25 cellular contexts compared by ENCODE assay signal in genomic region chr18:73218293-73218692, GRCh38.
"Had no signal": no experiment of that assay in that cellular context is flagged by ENCODE, and none has a peak within 500 bp of the region (broad histone marks: within the 10 kb centered on the region; RNA-seq: fewer than 3 reads in every experiment).

No MANE protein-coding gene starts in this region.

- H3K27me3 ChIP-seq: colonic mucosa, dorsolateral prefrontal cortex, esophagus muscularis mucosa, esophagus squamous epithelium, foreskin keratinocyte, gastrocnemius medialis, gastroesophageal sphincter, heart left ventricle, heart right ventricle had no signal

- DNase-seq: colonic mucosa; cortex of kidney; dermis blood vessel endothelial cell; dorsolateral prefrontal cortex; effector CD4-positive, alpha-beta T cell; effector CD8-positive, alpha-beta T cell; effector memory CD4-positive, alpha-beta T cell; effector memory CD8-positive, alpha-beta T cell; endodermal cell; erythroblast; esophagus squamous epithelium; foreskin fibroblast; foreskin keratinocyte; foreskin melanocyte; gastrocnemius medialis; glutamatergic neuron; head of caudate nucleus; heart left ventricle; heart right ventricle had no signal

- ATAC-seq: effector memory CD8-positive, alpha-beta T cell; esophagus mucosa; foreskin keratinocyte; gastrocnemius medialis; gastroesophageal sphincter; heart left ventricle; heart right ventricle had no signal

- H3K36me3 ChIP-seq: colonic mucosa, esophagus muscularis mucosa, esophagus squamous epithelium, gastrocnemius medialis, gastroesophageal sphincter, heart left ventricle, heart right ventricle had no signal

- H3K9me3 ChIP-seq: colonic mucosa, gastrocnemius medialis had no signal

- H3K27ac ChIP-seq: colonic mucosa, coronary artery, dorsolateral prefrontal cortex, epithelial cell of prostate, esophagus muscularis mucosa, esophagus squamous epithelium, foreskin keratinocyte, gastrocnemius medialis, gastroesophageal sphincter, heart left ventricle, heart right ventricle had no signal

- H3K4me1 Mint-ChIP-seq: endodermal cell had no signal

- H3K27me3 Mint-ChIP-seq: dendritic cell treated with granulocyte-macrophage colony-stimulating factor and Interleukin-4, amounts not matched to agents 40 ng/mL and 50 ng/mL, for 4 days; effector memory CD8-positive, alpha-beta T cell had no signal

- H3K4me3 ChIP-seq: colonic mucosa, coronary artery, dorsolateral prefrontal cortex, esophagus muscularis mucosa, esophagus squamous epithelium, gastrocnemius medialis, gastroesophageal sphincter, heart left ventricle, heart right ventricle had no signal

- H3K27ac Mint-ChIP-seq: dendritic cell treated with granulocyte-macrophage colony-stimulating factor and Interleukin-4, amounts not matched to agents 40 ng/mL and 50 ng/mL, for 4 days; effector memory CD8-positive, alpha-beta T cell; endodermal cell had no signal

- H3K4me3 Mint-ChIP-seq: dendritic cell treated with granulocyte-macrophage colony-stimulating factor and Interleukin-4, amounts not matched to agents 40 ng/mL and 50 ng/mL, for 4 days; effector memory CD8-positive, alpha-beta T cell; endodermal cell had no signal

- H3K4me1 ChIP-seq: colonic mucosa, esophagus muscularis mucosa, esophagus squamous epithelium, foreskin keratinocyte, gastrocnemius medialis, gastroesophageal sphincter, heart left ventricle, heart right ventricle had no signal
